Comparison of ENCODE assay signal across 8 cellular contexts in genomic region chr1:201361652-201362504, GRCh38. TPM values are rescaled to one million over a fixed set of nuclear protein-coding genes. Genes with fewer than 3 reads are reported as not detected.
DNase-seq lines count a peak whose midpoint lies in the region; ATAC-seq, FAIRE-seq and TF ChIP-seq lines count a peak whose summit lies in the region.

No MANE protein-coding gene starts in this region.

- H3K27ac ChIP-seq in dorsolateral prefrontal cortex: no peak overlapping the region

- no peak for FAIRE-seq in RCC 7860 (lab: Jason Lieb, UNC)

- no peaks in the 10 kb centered on the region for H3K4me1 ChIP-seq in HAP-1

- TF ChIP-seq CTCF in dorsolateral prefrontal cortex (IDR thresholded peaks at IDR 0.05 in 54 of 56, conservative IDR thresholded peaks at IDR 0.05 in 2 of 56; ENCODE audit: low read depth in 1 of 56, partially characterized antibody in 56 of 56): peak; percentile 39 to 93 (median 82)

- H3K9me3 ChIP-seq in HAP-1: no peaks in the 10 kb centered on the region

- H3K4me3 ChIP-seq in HAP-1 (no peak overlapping the region), dorsolateral prefrontal cortex (no peak overlapping the region)

- DNase-seq in DMS114 treated with DMSO at 0.1 percent for 48 hours (lab: John Stamatoyannopoulos, UW; ENCODE audit: unreplicated experiment) (peak; percentile 11), HAP-1 (ENCODE audit: low spot score in 2 of 2) (peak; percentile 29 to 73), RCC 7860 (ENCODE audit: low spot score) (peak; percentile 43), dorsolateral prefrontal cortex (peak in 7 of 10 donors; percentile 27 to 57 (median 46)), lung microvascular endothelial cell (ENCODE audit: low read depth in 2 of 2) (peak; percentile 43 to 72), NCI-H524 treated with DMSO at 0.1 percent for 48 hours (lab: John Stamatoyannopoulos, UW) (no peak)
- no peak for DNase-seq in effector CD4-positive, alpha-beta T cell

- ATAC-seq in HG03097 (IDR thresholded peaks at IDR 0.05; ENCODE audit: low FRiP score, unreplicated experiment): no peak

- H3K27me3 ChIP-seq in HAP-1 (ENCODE audit: low read depth) (peaks cover 7% of the 10 kb centered on the region), dorsolateral prefrontal cortex (no peaks in the 10 kb centered on the region)

- intact Hi-C loops in dorsolateral prefrontal cortex (cut with DNase I): loop anchor here (1.0 to 2.0 kb wide), 3 partner anchors 51 to 108 kb away; no protein-coding TSS in a partner anchor

- H3K36me3 ChIP-seq in HAP-1 (replicated peaks): no peaks in the 10 kb centered on the region

- in situ Hi-C loops in HAP-1 (cut with MboI; ENCODE audit: low sequenced_read_pairs): loop anchor here (5.0 kb wide), 1 partner anchor 110 kb away; no protein-coding TSS in a partner anchor

RNA-seq across cellular contexts. Expression of gene TNNT2, which starts 15.6 kb away (rescaled TPM):
- total RNA-seq in dorsolateral prefrontal cortex: 10 to 100 TPM; 12.2 to 91.1 (median 35.5) TPM
- total RNA-seq in lung microvascular endothelial cell: not detected in 2 replicates

RNA-seq across cellular contexts. Expression of gene LAD1, which starts 37.2 kb away (rescaled TPM):
- total RNA-seq in dorsolateral prefrontal cortex (1 to 10 TPM in 1 of 120 experiments, under 1 TPM in 1, not detected in 118; 0.32 to 1.0 TPM), lung microvascular endothelial cell (not detected in 2 replicates)

RNA-seq across cellular contexts. Expression of gene TNNI1, which starts 59.7 kb away (rescaled TPM):
- total RNA-seq in dorsolateral prefrontal cortex (under 1 TPM in 3 of 120 experiments, not detected in 117; 0.32 to 0.99 (median 0.66) TPM), lung microvascular endothelial cell (not detected in 2 replicates)

Comparison
In these comparisons a context has a peak if more than half of its experiments do, and no peak if none do; other contexts are left out.
1. DNase-seq: peak in DMS114 treated with DMSO at 0.1 percent for 48 hours (single experiment), HAP-1 (2 of 2), RCC 7860 (single experiment), dorsolateral prefrontal cortex (7 of 10) and lung microvascular endothelial cell (2 of 2); none in NCI-H524 treated with DMSO at 0.1 percent for 48 hours (single experiment) and effector CD4-positive, alpha-beta T cell (single experiment).
2. RNA of gene TNNT2, which starts 15.6 kb away (total RNA-seq): 12.2 to 91.1 TPM in dorsolateral prefrontal cortex; not detected in lung microvascular endothelial cell; every median in the first group is over 10 times any median in the second.